ENCODE assay signal across 2 cellular contexts in the genomic region with DNA sequence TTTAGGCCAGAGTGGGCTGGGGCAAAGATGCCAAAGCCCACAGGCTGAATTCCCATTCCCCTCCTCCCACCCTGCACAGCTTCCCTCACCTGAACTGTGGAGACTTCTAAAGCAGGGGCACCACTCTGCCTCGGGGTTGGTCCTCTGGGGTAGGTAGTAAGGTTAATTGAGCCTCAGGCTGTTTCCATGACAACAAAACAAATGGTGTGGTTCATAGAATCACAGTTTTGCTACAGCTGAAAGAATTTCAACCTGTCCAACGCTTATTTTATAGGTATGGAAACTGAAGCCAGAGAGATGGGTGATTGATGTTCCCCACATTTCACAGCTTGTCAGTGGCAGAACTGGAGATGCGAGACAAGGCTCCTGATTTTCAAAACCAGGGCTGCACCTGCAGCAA.
TF ChIP-seq lines count a peak whose summit lies in the region.

No MANE protein-coding gene starts in this region.

TF ChIP-seq in K562, 482 proteins besides CTCF, POLR2A, EP300 and RAD21:
- TF ChIP-seq, protein P1, sequence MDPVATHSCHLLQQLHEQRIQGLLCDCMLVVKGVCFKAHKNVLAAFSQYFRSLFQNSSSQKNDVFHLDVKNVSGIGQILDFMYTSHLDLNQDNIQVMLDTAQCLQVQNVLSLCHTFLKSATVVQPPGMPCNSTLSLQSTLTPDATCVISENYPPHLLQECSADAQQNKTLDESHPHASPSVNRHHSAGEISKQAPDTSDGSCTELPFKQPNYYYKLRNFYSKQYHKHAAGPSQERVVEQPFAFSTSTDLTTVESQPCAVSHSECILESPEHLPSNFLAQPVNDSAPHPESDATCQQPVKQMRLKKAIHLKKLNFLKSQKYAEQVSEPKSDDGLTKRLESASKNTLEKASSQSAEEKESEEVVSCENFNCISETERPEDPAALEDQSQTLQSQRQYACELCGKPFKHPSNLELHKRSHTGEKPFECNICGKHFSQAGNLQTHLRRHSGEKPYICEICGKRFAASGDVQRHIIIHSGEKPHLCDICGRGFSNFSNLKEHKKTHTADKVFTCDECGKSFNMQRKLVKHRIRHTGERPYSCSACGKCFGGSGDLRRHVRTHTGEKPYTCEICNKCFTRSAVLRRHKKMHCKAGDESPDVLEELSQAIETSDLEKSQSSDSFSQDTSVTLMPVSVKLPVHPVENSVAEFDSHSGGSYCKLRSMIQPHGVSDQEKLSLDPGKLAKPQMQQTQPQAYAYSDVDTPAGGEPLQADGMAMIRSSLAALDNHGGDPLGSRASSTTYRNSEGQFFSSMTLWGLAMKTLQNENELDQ (CRISPR knock-in tag; IDR thresholded peaks at IDR 0.05; ENCODE audit: borderline replicate concordance), result no peak
- peak; percentile 67 for TF ChIP-seq RFX1 (IDR thresholded peaks at IDR 0.05)

TF ChIP-seq in neural cell, 6 proteins besides CTCF, POLR2A, EP300 and RAD21:
- TF ChIP-seq POLR2AphosphoS5 (IDR thresholded peaks at IDR 0.05) (no peak), MXI1 (conservative IDR thresholded peaks at IDR 0.05; ENCODE audit: poor library complexity, severe bottlenecking) (no peak), TAF1 (IDR thresholded peaks at IDR 0.05; ENCODE audit: low read depth) (no peak), EZH2 (IDR thresholded peaks at IDR 0.05; ENCODE audit: borderline replicate concordance, insufficient read depth, low read length, poor library complexity, severe bottlenecking) (no peak), SMC3 (conservative IDR thresholded peaks at IDR 0.05; ENCODE audit: poor library complexity) (no peak)
- TF ChIP-seq, protein P2, sequence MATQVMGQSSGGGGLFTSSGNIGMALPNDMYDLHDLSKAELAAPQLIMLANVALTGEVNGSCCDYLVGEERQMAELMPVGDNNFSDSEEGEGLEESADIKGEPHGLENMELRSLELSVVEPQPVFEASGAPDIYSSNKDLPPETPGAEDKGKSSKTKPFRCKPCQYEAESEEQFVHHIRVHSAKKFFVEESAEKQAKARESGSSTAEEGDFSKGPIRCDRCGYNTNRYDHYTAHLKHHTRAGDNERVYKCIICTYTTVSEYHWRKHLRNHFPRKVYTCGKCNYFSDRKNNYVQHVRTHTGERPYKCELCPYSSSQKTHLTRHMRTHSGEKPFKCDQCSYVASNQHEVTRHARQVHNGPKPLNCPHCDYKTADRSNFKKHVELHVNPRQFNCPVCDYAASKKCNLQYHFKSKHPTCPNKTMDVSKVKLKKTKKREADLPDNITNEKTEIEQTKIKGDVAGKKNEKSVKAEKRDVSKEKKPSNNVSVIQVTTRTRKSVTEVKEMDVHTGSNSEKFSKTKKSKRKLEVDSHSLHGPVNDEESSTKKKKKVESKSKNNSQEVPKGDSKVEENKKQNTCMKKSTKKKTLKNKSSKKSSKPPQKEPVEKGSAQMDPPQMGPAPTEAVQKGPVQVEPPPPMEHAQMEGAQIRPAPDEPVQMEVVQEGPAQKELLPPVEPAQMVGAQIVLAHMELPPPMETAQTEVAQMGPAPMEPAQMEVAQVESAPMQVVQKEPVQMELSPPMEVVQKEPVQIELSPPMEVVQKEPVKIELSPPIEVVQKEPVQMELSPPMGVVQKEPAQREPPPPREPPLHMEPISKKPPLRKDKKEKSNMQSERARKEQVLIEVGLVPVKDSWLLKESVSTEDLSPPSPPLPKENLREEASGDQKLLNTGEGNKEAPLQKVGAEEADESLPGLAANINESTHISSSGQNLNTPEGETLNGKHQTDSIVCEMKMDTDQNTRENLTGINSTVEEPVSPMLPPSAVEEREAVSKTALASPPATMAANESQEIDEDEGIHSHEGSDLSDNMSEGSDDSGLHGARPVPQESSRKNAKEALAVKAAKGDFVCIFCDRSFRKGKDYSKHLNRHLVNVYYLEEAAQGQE (IDR thresholded peaks at IDR 0.05; ENCODE audit: borderline replicate concordance), result no peak
